ENCODE assay signal across 24 cellular contexts in the genomic region with DNA sequence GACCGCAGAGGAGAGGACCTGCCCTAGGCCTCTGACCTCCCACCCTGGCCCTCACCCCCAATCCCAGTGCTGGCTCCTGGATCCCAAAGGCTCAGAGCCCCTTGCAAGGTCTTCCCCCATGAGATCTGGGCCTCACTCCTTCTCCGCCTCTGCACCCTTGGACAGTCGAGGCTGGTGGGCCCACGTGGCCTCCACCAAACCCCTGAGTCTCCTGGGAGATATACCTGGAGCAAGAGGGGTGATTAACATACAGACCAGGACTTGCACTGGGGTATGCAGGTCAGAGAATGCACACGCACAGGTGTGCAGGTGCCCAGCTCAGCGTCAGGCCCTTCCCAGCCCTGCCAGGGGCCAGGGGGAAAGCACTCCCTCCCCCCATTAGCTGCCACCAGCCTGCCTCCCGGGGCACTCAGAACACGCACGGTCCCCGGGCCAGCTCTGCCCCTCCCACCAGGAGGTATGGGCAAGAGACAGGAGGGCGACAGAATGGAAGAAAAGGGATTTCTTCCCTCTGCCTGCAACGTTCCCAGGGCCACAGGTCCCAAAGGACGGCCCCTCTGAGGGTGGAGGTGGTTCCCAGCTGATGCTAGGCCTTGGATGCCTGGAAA. TPM values are rescaled to one million over a fixed set of nuclear protein-coding genes. Genes with fewer than 3 reads are reported as not detected.
"Had no signal": no experiment of that assay in that cellular context is flagged by ENCODE, and none has a peak within 500 bp of the region (broad histone marks: within the 10 kb centered on the region; RNA-seq: fewer than 3 reads in every experiment).

No MANE protein-coding gene starts in this region.

- H3K36me3 ChIP-seq: ovary, right atrium auricular region, vagina had no signal

- H3K27ac ChIP-seq: epithelial cell of prostate, ovary, psoas muscle, right atrium auricular region, testis, vagina had no signal

- H3K27me3 ChIP-seq: ovary, right atrium auricular region, testis, vagina had no signal

- H3K9me3 ChIP-seq: ovary, psoas muscle, right atrium auricular region, testis, vagina had no signal

- DNase-seq: activated CD4-positive, alpha-beta T cell treated with anti-CD3 and anti-CD28 coated beads for 1 hour; activated CD4-positive, alpha-beta T cell treated with anti-CD3 and anti-CD28 coated beads, Interleukin-2, amount 50 U/mL, for 1 hour; activated CD8-positive, alpha-beta T cell treated with anti-CD3 and anti-CD28 coated beads, Interleukin-2, amount 10 ng/mL, durations not matched to agents 7 days and 5 days; activated naive CD4-positive, alpha-beta T cell; activated naive CD8-positive, alpha-beta T cell treated with anti-CD3 and anti-CD28 coated beads, Interleukin-2, amount 10 ng/mL, durations not matched to agents 7 days and 5 days; amniotic stem cell; cerebellar nuclear complex; kidney; naive thymus-derived CD4-positive, alpha-beta T cell; small intestine; stimulated activated CD4-positive, alpha-beta T cell treated with anti-CD3 and anti-CD28 coated beads, Interleukin-2, amount 100 ng/mL, for 24 hours; testis; trophoblast cell had no signal

- ATAC-seq: activated CD8-positive, alpha-beta T cell treated with anti-CD3 and anti-CD28 coated beads, Interleukin-2, amount 10 ng/mL, durations not matched to agents 7 days and 5 days; left lobe of liver; naive thymus-derived CD4-positive, alpha-beta T cell; psoas muscle; stimulated activated effector memory CD8-positive, alpha-beta T cell treated with anti-CD3 and anti-CD28 coated beads, Interleukin-12 subunit alpha, Interleukin-12 subunit beta, amount 100 ng/mL, for 72 hours had no signal

- H3K4me3 ChIP-seq: lung, ovary, psoas muscle, right atrium auricular region, testis, vagina had no signal

- H3K4me1 ChIP-seq: psoas muscle, right atrium auricular region, testis, vagina had no signal

- FAIRE-seq: kidney, small intestine had no signal

RNA-seq across cellular contexts. Expression of a gene that starts 8.4 kb away (rescaled TPM):
- total RNA-seq: neural crest cell had no signal

RNA-seq across cellular contexts. Expression of a gene that starts 18.8 kb away (rescaled TPM):
- total RNA-seq: activated T-helper 2 cell treated with anti-CD3 and anti-CD28 coated beads, Interferon-gamma antibody, Interleukin-2, Interleukin-4, amounts not matched to agents 10 μg/mL and 5 μg/mL and 100 μg/mL, durations not matched to agents 14 hours and 24 hours and 36 hours; fibroblast of villous mesenchyme; right atrium auricular region had no signal
- polyA plus RNA-seq: naive thymus-derived CD4-positive, alpha-beta T cell had no signal
